ENCODE assay signal across 1 cellular context in the genomic region with DNA sequence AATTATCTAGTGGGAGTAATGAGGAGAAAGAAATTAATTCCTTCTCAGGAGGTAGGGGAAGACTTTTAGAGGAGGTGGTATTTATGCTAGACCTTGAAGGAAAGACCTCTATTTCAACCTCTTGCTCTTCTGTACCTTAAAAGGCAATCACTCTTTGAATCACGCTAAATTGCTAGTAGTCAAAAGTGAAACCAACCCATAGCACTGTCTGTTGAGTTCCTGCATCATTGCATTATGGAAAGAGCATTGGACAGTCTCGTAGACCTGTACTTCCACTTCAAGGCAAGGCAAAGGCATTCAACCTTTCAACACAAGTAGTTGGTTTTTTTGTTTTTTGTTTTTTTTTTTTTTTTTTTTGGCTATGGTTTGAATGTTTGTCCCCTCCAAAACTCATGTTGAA.
TF ChIP-seq lines count a peak whose summit lies in the region.

No MANE protein-coding gene starts in this region.

TF ChIP-seq in HEK293T, 16 proteins besides CTCF, POLR2A, EP300 and RAD21 (continued from another document):
- TF ChIP-seq ARNT (IDR thresholded peaks at IDR 0.05) (no peak), FOXK2 (IDR thresholded peaks at IDR 0.05) (no peak)
